ENCODE assay signal across 13 cellular contexts in genomic region chr6:152368761-152369624, GRCh38.
DNase-seq lines count a peak whose midpoint lies in the region; ATAC-seq and TF ChIP-seq lines count a peak whose summit lies in the region.
"Had no signal": no experiment of that assay in that cellular context is flagged by ENCODE, and none has a peak within 500 bp of the region (broad histone marks: within the 10 kb centered on the region; RNA-seq: fewer than 3 reads in every experiment).

No MANE protein-coding gene starts in this region.

- no peaks in the 10 kb centered on the region for H3K79me1 ChIP-seq in trophoblast cell (ENCODE audit: low read length)

- H3K27ac ChIP-seq in angular gyrus (ENCODE audit: low read depth, low read length) (peak overlapping the region; percentile 69), right atrium auricular region (peak overlapping the region; percentile 70 to 72), trophoblast cell (ENCODE audit: low read depth, low read length) (no peak overlapping the region)
- H3K27ac ChIP-seq: thyroid gland had no signal

- H2BK120ac ChIP-seq in trophoblast cell (ENCODE audit: insufficient read depth, low read length, poor library complexity): no peak overlapping the region

- H3K9ac ChIP-seq in trophoblast cell (ENCODE audit: low read length): peak overlapping the region; percentile 2

- peaks cover 0 to 19% of the 10 kb centered on the region in 2 donors for H3K4me1 ChIP-seq in right atrium auricular region
- no peaks in the 10 kb centered on the region for H3K4me1 ChIP-seq in trophoblast cell (ENCODE audit: control insufficient read depth in 1 of 2, insufficient read depth in 2 of 2, low read length in 2 of 2)
- H3K4me1 ChIP-seq: thyroid gland had no signal

- H2AFZ ChIP-seq in trophoblast cell (ENCODE audit: insufficient read depth, low read length, poor library complexity): no peak overlapping the region

- H2AK5ac ChIP-seq in trophoblast cell (ENCODE audit: low read length): no peak overlapping the region

- H3K4me3 ChIP-seq in right atrium auricular region: peak overlapping the region in 1 of 2 donors; percentile 18
- H3K4me3 ChIP-seq in trophoblast cell (ENCODE audit: low read depth, low read length): no peak overlapping the region
- H3K4me3 ChIP-seq: thyroid gland had no signal

- H3K4me2 ChIP-seq in trophoblast cell (ENCODE audit: low read length): no peak overlapping the region

- no peak overlapping the region for H3K18ac ChIP-seq in trophoblast cell (ENCODE audit: low read length)

- no peak overlapping the region for H2BK5ac ChIP-seq in trophoblast cell (ENCODE audit: low read depth, low read length, poor library complexity)

- no peak overlapping the region for H3K23ac ChIP-seq in trophoblast cell (ENCODE audit: low read length)

- H3K9me3 ChIP-seq in right atrium auricular region (no peaks in the 10 kb centered on the region), trophoblast cell (ENCODE audit: insufficient read depth, low read depth, low read length) (no peaks in the 10 kb centered on the region)
- H3K9me3 ChIP-seq: thyroid gland had no signal

- ATAC-seq in HG02588 (IDR thresholded peaks at IDR 0.05; ENCODE audit: unreplicated experiment): no peak
- ATAC-seq in GM21576 (IDR thresholded peaks at IDR 0.05; ENCODE audit: unreplicated experiment): no peak

- H4K91ac ChIP-seq in trophoblast cell (ENCODE audit: low read depth, low read length): no peak overlapping the region

- H3K4ac ChIP-seq in trophoblast cell (ENCODE audit: low read depth, low read length): no peak overlapping the region

- H4K12ac ChIP-seq in trophoblast cell (ENCODE audit: low read depth, low read length): no peak overlapping the region

- H4K8ac ChIP-seq in trophoblast cell (ENCODE audit: low read depth, low read length): no peak overlapping the region

- DNase-seq in G401 (ENCODE audit: low spot score): peak; percentile 33
- DNase-seq in right atrium auricular region (ENCODE audit: low spot score): peak; percentile 64
- DNase-seq in trophoblast cell: peak; percentile 39 to 55
- no peak for DNase-seq in NCI-H1930 (lab: John Stamatoyannopoulos, UW)
- no peak for DNase-seq in kidney tubule cell (ENCODE audit: low spot score)
- DNase-seq: activated CD8-positive, alpha-beta memory T cell treated with anti-CD3 and anti-CD28 coated beads, Interleukin-2, amount 50 U/mL, for 4 hours; CD4-positive, alpha-beta T cell; islet precursor cell; NCI-H187 treated with DMSO at 0.1 percent for 48 hours; thyroid gland had no signal

- H3K36me3 ChIP-seq in right atrium auricular region (peaks cover 72% of the 10 kb centered on the region), trophoblast cell (ENCODE audit: control insufficient read depth in 1 of 2, insufficient read depth in 2 of 2, low read length in 2 of 2) (peaks cover 0 to 2% of the 10 kb centered on the region in 2 experiments)

- H3K27me3 ChIP-seq in right atrium auricular region (no peaks in the 10 kb centered on the region), trophoblast cell (ENCODE audit: insufficient read depth, low read length) (no peaks in the 10 kb centered on the region)
- H3K27me3 ChIP-seq: thyroid gland had no signal

- WGBS in trophoblast cell (ENCODE audit: extremely low coverage, insufficient coverage, insufficient read length): no CpG with 5 or more reads among the region's 19 CpGs

- in situ Hi-C loops in G401 (cut with HindIII; ENCODE audit: low sequenced_read_pairs): no loop called here

- H3K14ac ChIP-seq in trophoblast cell (ENCODE audit: low read length): no peak overlapping the region

- TF ChIP-seq CTCF in right atrium auricular region (IDR thresholded peaks at IDR 0.05): no peak

- H3K79me2 ChIP-seq in trophoblast cell (ENCODE audit: control insufficient read depth, insufficient read depth, low read length, poor library complexity): no peaks in the 10 kb centered on the region

- H2BK12ac ChIP-seq in trophoblast cell (ENCODE audit: low read length): no peak overlapping the region

Comparison
In these comparisons a context has a peak if more than half of its experiments do, and no peak if none do; other contexts are left out.
1. DNase-seq: peak in G401 (single experiment), right atrium auricular region (single experiment) and trophoblast cell (2 of 2); none in NCI-H1930 (0 of 2) and kidney tubule cell (single experiment).